Comparison of ENCODE assay signal across 25 cellular contexts in the genomic region with DNA sequence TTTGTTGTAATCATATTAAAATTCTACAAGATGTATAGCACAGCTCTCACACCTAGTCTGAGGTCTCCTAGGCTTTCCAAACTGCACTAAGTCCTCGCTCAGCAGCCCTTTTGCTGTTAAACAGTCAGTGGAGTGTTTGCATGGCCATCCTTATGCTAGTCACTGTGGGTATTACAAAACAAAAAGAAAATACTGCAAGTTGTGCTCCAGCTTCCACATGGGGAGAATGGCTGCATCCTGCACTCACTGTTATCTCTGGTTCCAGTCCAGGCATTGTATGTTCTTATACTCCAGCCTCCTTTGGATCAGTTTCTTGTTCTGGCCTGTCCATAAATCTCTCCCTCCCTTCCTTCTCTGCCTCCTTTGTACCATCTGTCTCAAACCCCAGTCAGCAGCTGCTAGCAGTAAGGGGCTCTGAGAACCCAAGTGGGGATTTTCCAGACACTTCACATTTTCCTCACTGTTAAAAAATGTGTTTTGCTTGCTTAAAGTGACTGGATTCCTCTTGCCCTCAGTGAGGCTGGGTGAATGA. TPM values are rescaled to one million over a fixed set of nuclear protein-coding genes. Genes with fewer than 3 reads are reported as not detected.
DNase-seq lines count a peak whose midpoint lies in the region; ATAC-seq, FAIRE-seq and TF ChIP-seq lines count a peak whose summit lies in the region.
"Had no signal": no experiment of that assay in that cellular context is flagged by ENCODE, and none has a peak within 500 bp of the region (broad histone marks: within the 10 kb centered on the region; RNA-seq: fewer than 3 reads in every experiment).

No MANE protein-coding gene starts in this region.

- no peak overlapping the region for H3K27ac Mint-ChIP-seq in astrocyte (ENCODE audit: unreplicated experiment)
- H3K27ac Mint-ChIP-seq in mesothelial cell of epicardium, result peak overlapping the region; percentile 83
- H3K27ac Mint-ChIP-seq: CD4-positive, CD25-positive, alpha-beta regulatory T cell; CD8-positive, alpha-beta memory T cell had no signal

- H3K27ac ChIP-seq in astrocyte (ENCODE audit: low read depth, low read length) (no peak overlapping the region), endothelial cell of umbilical vein (ENCODE audit: insufficient read depth, low read depth, low read length) (no peak overlapping the region)
- H3K27ac ChIP-seq: GM23248, HL-60 had no signal

- POLR2A ChIA-PET in endothelial cell of umbilical vein (lab: Charles Lee), result no interaction called here

- H3K27me3 Mint-ChIP-seq in astrocyte (ENCODE audit: low read depth, unreplicated experiment), result peaks cover 6% of the 10 kb centered on the region
- H3K27me3 Mint-ChIP-seq in mesothelial cell of epicardium (ENCODE audit: low read depth), result no peaks in the 10 kb centered on the region
- H3K27me3 Mint-ChIP-seq: CD4-positive, CD25-positive, alpha-beta regulatory T cell had no signal

- H3K36me3 ChIP-seq in astrocyte (ENCODE audit: insufficient read depth, low read length) (no peaks in the 10 kb centered on the region), endothelial cell of umbilical vein (ENCODE audit: control insufficient read depth in 2 of 2, extremely low read depth in 1 of 2, insufficient read depth in 2 of 2, low read length in 2 of 2) (no peaks in the 10 kb centered on the region)
- H3K36me3 ChIP-seq: BE2C, HAP-1 had no signal

- H3K4me1 Mint-ChIP-seq in astrocyte (ENCODE audit: low read depth, unreplicated experiment), result peaks cover 9% of the 10 kb centered on the region
- H3K4me1 Mint-ChIP-seq in mesothelial cell of epicardium, result peaks cover 13% of the 10 kb centered on the region
- H3K4me1 Mint-ChIP-seq: CD4-positive, CD25-positive, alpha-beta regulatory T cell; CD8-positive, alpha-beta memory T cell had no signal

- H3K4me3 ChIP-seq in astrocyte (ENCODE audit: insufficient read depth, low read depth, low read length) (no peak overlapping the region), endothelial cell of umbilical vein (replicated peaks in 1 of 3; ENCODE audit: insufficient read depth in 1 of 3, low read depth in 1 of 3, low read length in 3 of 3) (no peak overlapping the region)
- H3K4me3 ChIP-seq: GM23248, HAP-1 had no signal

- CTCF ChIA-PET in endothelial cell of umbilical vein (lab: Charles Lee), result no interaction called here

- H3K9me3 ChIP-seq in astrocyte (ENCODE audit: insufficient read depth, low read depth, low read length) (no peaks in the 10 kb centered on the region), endothelial cell of umbilical vein (replicated peaks; ENCODE audit: control insufficient read depth, insufficient read depth, low read length) (no peaks in the 10 kb centered on the region)
- H3K9me3 ChIP-seq: BE2C, HAP-1 had no signal

- ATAC-seq in sciatic nerve, result peak; percentile 74

- H3K4me3 Mint-ChIP-seq in astrocyte (ENCODE audit: unreplicated experiment), result no peak overlapping the region
- H3K4me3 Mint-ChIP-seq in mesothelial cell of epicardium, result no peak overlapping the region
- H3K4me3 Mint-ChIP-seq: CD4-positive, CD25-positive, alpha-beta regulatory T cell; CD8-positive, alpha-beta memory T cell had no signal

- no peak for TF ChIP-seq POLR2A in endothelial cell of umbilical vein (IDR thresholded peaks at IDR 0.05; ENCODE audit: low read depth, low read length)

- peak; percentile 66 for FAIRE-seq in astrocyte (lab: Jason Lieb, UNC)
- FAIRE-seq in endothelial cell of umbilical vein (lab: Jason Lieb, UNC), result no peak
- FAIRE-seq: A204.1, D721Med, GM12892, GM18507 had no signal

- dilution Hi-C loops in endothelial cell of umbilical vein (cut with MboI; ENCODE audit: extremely low pct_ligation_motif_present, low sequenced_read_pairs), result no loop called here

- H2AFZ ChIP-seq in astrocyte (ENCODE audit: low read depth, low read length), result no peak overlapping the region
- no peak overlapping the region for H2AFZ ChIP-seq in endothelial cell of umbilical vein (ENCODE audit: low read depth, low read length)
- H2AFZ ChIP-seq: GM23248 had no signal

- no peak overlapping the region for H3K9ac ChIP-seq in astrocyte (ENCODE audit: low read length)
- no peak overlapping the region for H3K9ac ChIP-seq in endothelial cell of umbilical vein (replicated peaks; ENCODE audit: extremely low read depth, insufficient read depth, low read length)
- H3K9ac ChIP-seq: GM23248 had no signal

- H3K27me3 ChIP-seq in astrocyte (ENCODE audit: insufficient read depth, low read length) (no peaks in the 10 kb centered on the region), endothelial cell of umbilical vein (ENCODE audit: control insufficient read depth in 2 of 2, insufficient read depth in 2 of 2, low read length in 2 of 2) (peaks cover 2 to 7% of the 10 kb centered on the region in 2 experiments)
- H3K27me3 ChIP-seq: BE2C had no signal

- H3K79me2 ChIP-seq in astrocyte (ENCODE audit: insufficient read depth, low read length) (no peaks in the 10 kb centered on the region), endothelial cell of umbilical vein (ENCODE audit: control insufficient read depth, insufficient read depth, low read length) (no peaks in the 10 kb centered on the region)

- H4K20me1 ChIP-seq in astrocyte (ENCODE audit: insufficient read depth, low read length) (no peaks in the 10 kb centered on the region), endothelial cell of umbilical vein (replicated peaks; ENCODE audit: control insufficient read depth, extremely low read depth, insufficient read depth, low read length) (no peaks in the 10 kb centered on the region)

- no peak overlapping the region for H3K4me2 ChIP-seq in astrocyte (ENCODE audit: low read length)
- no peak overlapping the region for H3K4me2 ChIP-seq in endothelial cell of umbilical vein (ENCODE audit: insufficient read depth, low read length)

- no peaks in the 10 kb centered on the region for H3K9me1 ChIP-seq in endothelial cell of umbilical vein (replicated peaks; ENCODE audit: control insufficient read depth, extremely low read depth, insufficient read depth, low read length)

- H3K4me1 ChIP-seq in astrocyte (ENCODE audit: insufficient read depth, low read length) (no peaks in the 10 kb centered on the region), endothelial cell of umbilical vein (ENCODE audit: control insufficient read depth, extremely low read depth, insufficient read depth, low read length) (no peaks in the 10 kb centered on the region)
- H3K4me1 ChIP-seq: BE2C, HAP-1 had no signal

- no peak for DNase-seq in astrocyte (ENCODE audit: low read depth)
- peak; percentile 6 for DNase-seq in endothelial cell of umbilical vein (ENCODE audit: low read depth, low spot score)
- no peak for DNase-seq in mesothelial cell of epicardium (ENCODE audit: low spot score in 2 of 2, unreplicated experiment in 2 of 2)
- DNase-seq in sciatic nerve (ENCODE audit: low spot score), result no peak
- DNase-seq in NOMO-1 treated with dmso at 0.1 percent for 144 hours (lab: John Stamatoyannopoulos, UW; ENCODE audit: unreplicated experiment), result no peak
- no peak for DNase-seq in DMS153 treated with DMSO at 0.1 percent for 48 hours (lab: John Stamatoyannopoulos, UW; ENCODE audit: unreplicated experiment)
- no peak for DNase-seq in iPS-NIHi7 (ENCODE audit: extremely low spot score)
- DNase-seq: ACHN; BE2C; C1 segment of cervical spinal cord; CD4-positive, CD25-positive, alpha-beta regulatory T cell; CD8-positive, alpha-beta memory T cell; COR-L47; DMS79; GDM1; GM23248 had no signal

- H3K36me3 Mint-ChIP-seq in astrocyte (ENCODE audit: low read depth, unreplicated experiment) (no peaks in the 10 kb centered on the region), mesothelial cell of epicardium (no peaks in the 10 kb centered on the region)
- H3K36me3 Mint-ChIP-seq: CD4-positive, CD25-positive, alpha-beta regulatory T cell; CD8-positive, alpha-beta memory T cell had no signal

- no TSS peak for BruUV-seq in endothelial cell of umbilical vein (replicated peaks; lab: Mats Ljungman, UMichigan)

- intact Hi-C loops in endothelial cell of umbilical vein (cut with micrococcal nuclease), result no loop called here
- intact Hi-C loops in sciatic nerve (cut with DNase I), result no loop called here

- TF ChIP-seq CTCF in astrocyte (IDR thresholded peaks at IDR 0.05; ENCODE audit: insufficient read depth, low read depth, low read length), result no peak
- no peak for TF ChIP-seq CTCF in endothelial cell of umbilical vein (IDR thresholded peaks at IDR 0.05; ENCODE audit: extremely low read depth in 1 of 2, insufficient read depth in 1 of 2, low read depth in 1 of 2, low read length in 2 of 2)
- no peak for TF ChIP-seq CTCF in mesothelial cell of epicardium (IDR thresholded peaks at IDR 0.05; ENCODE audit: unreplicated experiment)

- H3K9me3 Mint-ChIP-seq in astrocyte (ENCODE audit: unreplicated experiment), result no peaks in the 10 kb centered on the region
- H3K9me3 Mint-ChIP-seq in mesothelial cell of epicardium, result peaks cover 14% of the 10 kb centered on the region
- H3K9me3 Mint-ChIP-seq: CD8-positive, alpha-beta memory T cell had no signal

TF ChIP-seq in endothelial cell of umbilical vein, 7 proteins besides CTCF, POLR2A, EP300 and RAD21 (continues in another document):
- TF ChIP-seq JUN (IDR thresholded peaks at IDR 0.05; ENCODE audit: borderline replicate concordance, insufficient read depth, insufficient read length, low read depth), result no peak
- no peak for TF ChIP-seq EZH2 (IDR thresholded peaks at IDR 0.05; ENCODE audit: borderline replicate concordance, low read depth, low read length, severe bottlenecking)
- no peak for TF ChIP-seq POLR2AphosphoS5 (IDR thresholded peaks at IDR 0.05; ENCODE audit: insufficient read depth, low read depth, low read length)

RNA-seq across cellular contexts. Expression of gene BMP15, which starts 38.5 kb away (rescaled TPM):
- total RNA-seq in astrocyte (not detected in 2 replicates), endothelial cell of umbilical vein (not detected in 2 replicates), mesothelial cell of epicardium (not detected in 3 replicates), sciatic nerve (not detected)
- polyA plus RNA-seq in endothelial cell of umbilical vein, result not detected in 2 replicates
- polyA plus RNA-seq in endothelial cell of umbilical vein (2011; cell fraction: cytosol; rRNA removed), result not detected in 2 replicates
- not detected in 2 replicates for polyA plus RNA-seq in endothelial cell of umbilical vein (2011; cell fraction: nucleus; rRNA removed)
- polyA plus RNA-seq in endothelial cell of umbilical vein (2012), result not detected in 2 replicates
- not detected in 2 replicates for polyA minus RNA-seq in endothelial cell of umbilical vein
- polyA minus RNA-seq in endothelial cell of umbilical vein (2011; cell fraction: cytosol; rRNA and poly(A)+ RNA removed), result not detected
- polyA minus RNA-seq in endothelial cell of umbilical vein (2011; cell fraction: nucleus; rRNA and poly(A)+ RNA removed), result not detected in 2 replicates
- total RNA-seq: CD4-positive, CD25-positive, alpha-beta regulatory T cell; CD8-positive, alpha-beta memory T cell; Daoy; GM23248; H4; HT1080 had no signal
- polyA plus RNA-seq: CD4-positive, CD25-positive, alpha-beta regulatory T cell; CD8-positive, alpha-beta memory T cell; GM23248 had no signal

RNA-seq across cellular contexts. Expression of gene SHROOM4, which starts 58.0 kb away (rescaled TPM):
- total RNA-seq in astrocyte, result 7.0 and 7.6 TPM in 2 replicates
- 57.5 and 58.7 TPM in 2 replicates for total RNA-seq in endothelial cell of umbilical vein
- 29.7 and 29.8 TPM in 2 replicates for polyA plus RNA-seq in endothelial cell of umbilical vein
- polyA plus RNA-seq in endothelial cell of umbilical vein (2011; cell fraction: cytosol; rRNA removed), result 25.0 and 28.6 TPM in 2 replicates
- polyA plus RNA-seq in endothelial cell of umbilical vein (2011; cell fraction: nucleus; rRNA removed), result 68.3 and 70.6 TPM in 2 replicates
- 22.9 and 24.3 TPM in 2 replicates for polyA plus RNA-seq in endothelial cell of umbilical vein (2012)
- polyA minus RNA-seq in endothelial cell of umbilical vein, result 102 and 110 TPM in 2 replicates
- polyA minus RNA-seq in endothelial cell of umbilical vein (2011; cell fraction: cytosol; rRNA and poly(A)+ RNA removed), result not detected
- polyA minus RNA-seq in endothelial cell of umbilical vein (2011; cell fraction: nucleus; rRNA and poly(A)+ RNA removed), result 66.5 and 84.4 TPM in 2 replicates
- total RNA-seq in mesothelial cell of epicardium, result 15.1 to 15.4 TPM (median 15.4 TPM) in 3 replicates
- total RNA-seq in sciatic nerve, result 11.4 TPM
- total RNA-seq: CD8-positive, alpha-beta memory T cell had no signal
- polyA plus RNA-seq: CD4-positive, CD25-positive, alpha-beta regulatory T cell; CD8-positive, alpha-beta memory T cell had no signal
